Comparison of ENCODE assay signal across 6 cellular contexts in the genomic region with DNA sequence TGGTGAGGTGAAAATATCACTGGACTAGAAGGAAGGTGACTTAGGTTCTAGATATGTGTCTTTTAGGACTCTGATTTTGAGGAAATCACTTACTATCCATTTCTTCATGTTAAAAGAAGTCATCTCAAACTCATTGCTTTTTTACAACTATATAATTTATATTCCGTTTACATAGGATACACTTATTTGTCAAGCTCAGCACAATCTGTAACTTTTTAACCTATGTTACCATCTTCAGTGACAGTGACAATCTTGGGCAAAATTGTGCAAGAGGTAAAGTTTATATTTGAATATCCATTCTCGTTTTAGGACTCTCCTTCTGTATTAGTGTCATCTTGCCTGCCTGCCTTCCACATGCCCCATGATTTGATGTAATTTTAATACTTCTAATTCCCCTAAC.
"Had no signal": no experiment of that assay in that cellular context is flagged by ENCODE, and none has a peak within 500 bp of the region (broad histone marks: within the 10 kb centered on the region; RNA-seq: fewer than 3 reads in every experiment).

No MANE protein-coding gene starts in this region.

- H3K9ac ChIP-seq: KMS-11 had no signal

- H3K27ac ChIP-seq: HL-60, KMS-11 had no signal

- H3K4me2 ChIP-seq: KMS-11 had no signal

- ATAC-seq: K562 had no signal

- DNase-seq: KBM-7, KG1 had no signal

- FAIRE-seq: HTR-8/SVneo, K562 had no signal

- H3K4me3 ChIP-seq: K562 had no signal
